ENCODE assay signal across 9 cellular contexts in the genomic region with DNA sequence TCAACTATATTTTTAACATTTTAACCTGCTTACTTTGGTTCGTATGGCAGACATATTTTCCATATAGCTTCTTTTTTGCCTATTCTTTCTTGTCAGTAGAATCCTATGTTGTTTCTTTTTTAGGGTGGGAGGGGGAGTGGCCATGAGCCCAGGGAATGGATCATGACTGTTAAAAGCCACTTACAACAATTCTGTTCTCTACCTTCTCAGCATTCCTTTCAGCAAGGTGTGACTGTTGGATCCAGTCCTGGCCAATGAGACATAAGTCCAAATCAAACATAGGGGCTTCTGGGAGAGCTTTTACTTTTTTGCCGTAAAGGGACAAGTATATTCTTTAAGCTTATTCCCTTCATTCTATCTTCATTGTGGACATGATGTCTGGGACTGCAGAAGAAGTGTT. TPM values are rescaled to one million over a fixed set of nuclear protein-coding genes. Genes with fewer than 3 reads are reported as not detected.
"Had no signal": no experiment of that assay in that cellular context is flagged by ENCODE, and none has a peak within 500 bp of the region (broad histone marks: within the 10 kb centered on the region; RNA-seq: fewer than 3 reads in every experiment).

No MANE protein-coding gene starts in this region.

- DNase-seq: GM23248, GOT3, H7, H9, HCEC 1CT, HFFc6 had no signal

- H3K4me3 ChIP-seq: GM23248, GM23338, HAP-1 had no signal

- H3K27ac ChIP-seq: GM23248 had no signal

- H3K36me3 ChIP-seq: HAP-1 had no signal

- H3K9ac ChIP-seq: GM23248 had no signal

- H3K4me2 ChIP-seq: GM23338 had no signal

- H2AFZ ChIP-seq: GM23248, GM23338 had no signal

- H3K4me1 ChIP-seq: HAP-1 had no signal

- ATAC-seq: GM23338, HCT116 had no signal

- H3K9me3 ChIP-seq: HAP-1 had no signal

RNA-seq across cellular contexts. Expression of a gene that starts 25.0 kb away (rescaled TPM):
- polyA plus RNA-seq: GM23248 had no signal
